In genomic region chr15:82261566-82262421, GRCh38 we compare ENCODE assay signal across 8 cellular contexts. TPM values are rescaled to one million over a fixed set of nuclear protein-coding genes. Genes with fewer than 3 reads are reported as not detected.
A peak's percentile ranks its signal among the peaks of the same experiment; 100 is the strongest.
DNase-seq lines count a peak whose midpoint lies in the region; ATAC-seq and TF ChIP-seq lines count a peak whose summit lies in the region.
"Not testable (repeated sequence)": the region's sequence is repeated elsewhere in the genome, so short reads cannot be mapped to it uniquely, and the experiment has no call there.

No MANE protein-coding gene starts in this region.

- H3K36me3 ChIP-seq in BLaER1 = peaks cover 28% of the 10 kb centered on the region
- not testable (repeated sequence) for H3K36me3 ChIP-seq in effector memory CD4-positive, alpha-beta T cell (ENCODE audit: control insufficient read depth, insufficient read depth, low read length); liver (ENCODE audit: control insufficient read depth in 4 of 4, insufficient read depth in 3 of 4, low read depth in 1 of 4, low read length in 3 of 4)

- peaks cover 34% of the 10 kb centered on the region for H3K4me1 Mint-ChIP-seq in activated CD4-positive, alpha-beta memory T cell treated with anti-CD3 and anti-CD28 coated beads, Interleukin-2, amount 10 ng/mL, durations not matched to agents 7 days and 5 days

- H3K4me3 Mint-ChIP-seq in activated CD4-positive, alpha-beta memory T cell treated with anti-CD3 and anti-CD28 coated beads, Interleukin-2, amount 10 ng/mL, durations not matched to agents 7 days and 5 days = peak overlapping the region; percentile 90

- peak overlapping the region; percentile 93 for H3K4me2 ChIP-seq in BLaER1

- POLR2A ChIA-PET in activated CD4-positive, alpha-beta memory T cell treated with anti-CD3 and anti-CD28 coated beads, Interleukin-2, amount 10 ng/mL, durations not matched to agents 7 days and 5 days (lab: Charles Lee) = interaction anchor here (1.0 to 1.4 kb wide), 4 partner anchors 25 to 488 kb away, joined by 3 to 7 read pairs (median 3); no protein-coding TSS in a partner anchor

- H3K4me1 ChIP-seq in BLaER1 = peaks cover 28% of the 10 kb centered on the region
- not testable (repeated sequence) for H3K4me1 ChIP-seq in effector memory CD4-positive, alpha-beta T cell (ENCODE audit: control insufficient read depth, insufficient read depth, low read length, poor library complexity, severe bottlenecking)
- peaks cover 2 to 16% (median 8%) of the 10 kb centered on the region in 4 donors for H3K4me1 ChIP-seq in liver (ENCODE audit: control insufficient read depth in 4 of 4, insufficient read depth in 4 of 4, low read length in 3 of 4)

- WGBS in liver = 3% methylated on average over 19 of the region's 19 CpGs

- peak; percentile 41 for DNase-seq in NCI-H2227 (lab: John Stamatoyannopoulos, UW; ENCODE audit: unreplicated experiment)
- DNase-seq in activated CD4-positive, alpha-beta memory T cell treated with anti-CD3 and anti-CD28 coated beads, Interleukin-2, amount 10 ng/mL, durations not matched to agents 7 days and 5 days = peak; percentile 56
- peak in 2 of 3 donors; percentile 3 to 6 for DNase-seq in effector memory CD4-positive, alpha-beta T cell
- DNase-seq in stimulated activated CD4-positive, alpha-beta T cell treated with anti-CD3 and anti-CD28 coated beads, Interleukin-15, amount 100 ng/mL, for 24 hours = peak; percentile 67

- H3K27me3 ChIP-seq in BLaER1; effector memory CD4-positive, alpha-beta T cell (replicated peaks; ENCODE audit: control insufficient read depth, insufficient read depth, low read length, poor library complexity, severe bottlenecking); liver (ENCODE audit: control insufficient read depth in 4 of 4, insufficient read depth in 4 of 4, low read length in 3 of 4): not testable (repeated sequence)

- ATAC-seq in GM19395 (IDR thresholded peaks at IDR 0.05; ENCODE audit: unreplicated experiment) = peak; percentile 40
- ATAC-seq in HG03095 (IDR thresholded peaks at IDR 0.05; ENCODE audit: unreplicated experiment) = peak; percentile 13

- H3K36me3 Mint-ChIP-seq in activated CD4-positive, alpha-beta memory T cell treated with anti-CD3 and anti-CD28 coated beads, Interleukin-2, amount 10 ng/mL, durations not matched to agents 7 days and 5 days (ENCODE audit: low read depth) = peaks cover 20% of the 10 kb centered on the region

- TF ChIP-seq CTCF in liver (IDR thresholded peaks at IDR 0.05; ENCODE audit: low read depth, low read length, missing input control) = not testable (repeated sequence)

- not testable (repeated sequence) for TF ChIP-seq RAD21 in liver (IDR thresholded peaks at IDR 0.05)

- peak overlapping the region; percentile 78 for H3K9ac ChIP-seq in BLaER1
- peak overlapping the region; percentile 47 to 78 for H3K9ac ChIP-seq in liver (ENCODE audit: low read depth in 1 of 2, low read length in 2 of 2)

- not testable (repeated sequence) for H3K9me3 Mint-ChIP-seq in activated CD4-positive, alpha-beta memory T cell treated with anti-CD3 and anti-CD28 coated beads, Interleukin-2, amount 10 ng/mL, durations not matched to agents 7 days and 5 days

- H3K27ac ChIP-seq in BLaER1 = peak overlapping the region; percentile 58
- peak overlapping the region; percentile 67 for H3K27ac ChIP-seq in effector memory CD4-positive, alpha-beta T cell (ENCODE audit: insufficient read depth, low read length, poor library complexity, severe bottlenecking)
- peak overlapping the region; percentile 87 to 90 for H3K27ac ChIP-seq in liver (ENCODE audit: low read depth in 1 of 2, low read length in 2 of 2)

- not testable (repeated sequence) for H3K27me3 Mint-ChIP-seq in activated CD4-positive, alpha-beta memory T cell treated with anti-CD3 and anti-CD28 coated beads, Interleukin-2, amount 10 ng/mL, durations not matched to agents 7 days and 5 days

- not testable (repeated sequence) for H4K20me1 ChIP-seq in BLaER1

- CTCF ChIA-PET in activated CD4-positive, alpha-beta memory T cell treated with anti-CD3 and anti-CD28 coated beads, Interleukin-2, amount 10 ng/mL, durations not matched to agents 7 days and 5 days (lab: Charles Lee) = interaction anchor here (1.3 kb wide), 1 partner anchor 9 kb away, joined by 4 read pairs; no protein-coding TSS in a partner anchor

- H3K9me3 ChIP-seq in BLaER1; effector memory CD4-positive, alpha-beta T cell (ENCODE audit: control insufficient read depth, low read length); liver (ENCODE audit: control insufficient read depth in 4 of 4, low read length in 3 of 4): not testable (repeated sequence)

- H3K27ac Mint-ChIP-seq in activated CD4-positive, alpha-beta memory T cell treated with anti-CD3 and anti-CD28 coated beads, Interleukin-2, amount 10 ng/mL, durations not matched to agents 7 days and 5 days = peak overlapping the region; percentile 83

- H3K4me3 ChIP-seq in BLaER1 (peak overlapping the region; percentile 86), liver (ENCODE audit: low read depth in 1 of 3, low read length in 3 of 3) (peak overlapping the region; percentile 70 to 93 (median 79))
- H3K4me3 ChIP-seq in effector memory CD4-positive, alpha-beta T cell (ENCODE audit: insufficient read depth, low read depth, low read length, poor library complexity, severe bottlenecking) = peak overlapping the region; percentile 95

TF ChIP-seq in liver, 16 proteins besides CTCF, POLR2A, EP300 and RAD21:
- TF ChIP-seq RXRA (IDR thresholded peaks at IDR 0.05) = peak in 1 of 2 donors; percentile 6
- peak; percentile 25 for TF ChIP-seq REST (IDR thresholded peaks at IDR 0.05)

RNA-seq across cellular contexts. Expression of gene EFL1, which starts 0.7 kb away (rescaled TPM):
- total RNA-seq in activated CD4-positive, alpha-beta memory T cell treated with anti-CD3 and anti-CD28 coated beads, Interleukin-2, amount 10 ng/mL, durations not matched to agents 7 days and 5 days = 10 to 100 TPM; 20.8 to 23.1 TPM
- 10 to 100 TPM in 1 of 2 donors, 1 to 10 TPM in 1; 8.7 to 10.1 TPM for total RNA-seq in liver
- polyA plus RNA-seq in liver = 1 to 10 TPM; 3.2 to 3.6 TPM

RNA-seq across cellular contexts. Expression of gene SAXO2, which starts 0.8 kb away (rescaled TPM):
- total RNA-seq in activated CD4-positive, alpha-beta memory T cell treated with anti-CD3 and anti-CD28 coated beads, Interleukin-2, amount 10 ng/mL, durations not matched to agents 7 days and 5 days = under 1 TPM in 1 of 2 experiments, not detected in 1; 0.60 TPM
- total RNA-seq in liver = 1 to 10 TPM in 1 of 2 donors, under 1 TPM in 1; 0.50 to 1.4 TPM
- under 1 TPM; 0.28 to 0.36 TPM for polyA plus RNA-seq in liver

Comparison
In these comparisons a context has a peak if more than half of its experiments do, and no peak if none do; other contexts are left out.
1. Peak in every context shown above with its lines: DNase-seq, ATAC-seq, H3K4me3 ChIP-seq and H3K27ac ChIP-seq.
2. DNase-seq: peak in every context shown above with its lines; median percentile 67 in stimulated activated CD4-positive, alpha-beta T cell treated with anti-CD3 and anti-CD28 coated beads, Interleukin-15, amount 100 ng/mL, for 24 hours; 56 in activated CD4-positive, alpha-beta memory T cell treated with anti-CD3 and anti-CD28 coated beads, Interleukin-2, amount 10 ng/mL, durations not matched to agents 7 days and 5 days; 41 in NCI-H2227; 4 in effector memory CD4-positive, alpha-beta T cell.